8 cellular contexts compared by ENCODE assay signal in the genomic region with DNA sequence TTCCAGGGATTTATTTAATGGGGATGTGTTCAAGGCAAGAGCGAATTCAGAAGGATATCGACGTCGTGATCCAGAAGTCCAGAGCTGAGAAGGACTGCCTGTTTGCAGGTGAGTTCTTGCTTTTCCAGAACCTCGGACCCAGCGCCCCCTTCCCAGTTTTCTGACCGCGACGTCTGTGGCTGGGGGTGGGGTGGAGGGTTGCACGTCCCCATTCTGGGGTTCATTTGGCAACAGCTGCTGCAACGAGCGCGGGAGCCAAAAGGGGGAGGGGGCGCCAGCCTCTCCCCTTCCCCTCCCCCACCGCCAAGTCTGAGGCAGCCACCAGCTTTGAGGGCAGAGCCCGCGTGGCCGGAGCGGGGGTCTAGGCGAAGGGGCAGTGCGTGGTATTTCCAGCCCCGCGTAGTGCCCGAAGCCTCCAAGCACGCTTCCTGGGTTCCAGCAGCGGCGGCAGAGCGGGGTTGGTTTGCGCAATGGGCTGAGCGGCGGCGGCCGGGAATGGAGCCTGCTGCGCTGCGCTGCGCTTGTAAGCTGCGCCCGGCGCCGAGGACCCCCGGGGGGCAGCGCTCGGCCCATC. TPM values are rescaled to one million over a fixed set of nuclear protein-coding genes. Genes with fewer than 3 reads are reported as not detected.
DNase-seq lines count a peak whose midpoint lies in the region; ATAC-seq, FAIRE-seq and TF ChIP-seq lines count a peak whose summit lies in the region.

No MANE protein-coding gene starts in this region.

- no peaks in the 10 kb centered on the region for H3K27me3 ChIP-seq in parathyroid adenoma (ENCODE audit: control insufficient read depth, insufficient read depth, low read length)

- peak overlapping the region; percentile 89 for H2AFZ ChIP-seq in parathyroid adenoma

- intact Hi-C loops in Right ventricle myocardium superior (cut with DNase I): no loop called here

- peak overlapping the region; percentile 75 for H3K4me3 ChIP-seq in A549
- peak overlapping the region; percentile 89 for H3K4me3 ChIP-seq in parathyroid adenoma (ENCODE audit: low read depth, low read length)

- no peaks in the 10 kb centered on the region for H3K9me3 Mint-ChIP-seq in activated naive CD4-positive, alpha-beta T cell treated with anti-CD3 and anti-CD28 coated beads, Interleukin-2, amount 10 ng/mL, durations not matched to agents 7 days and 5 days

- TF ChIP-seq CTCF in A549 (IDR thresholded peaks at IDR 0.05) (no peak), parathyroid adenoma (IDR thresholded peaks at IDR 0.05) (no peak)

- TF ChIP-seq EP300 in A549 (IDR thresholded peaks at IDR 0.05): no peak

- H3K36me3 ChIP-seq in parathyroid adenoma (ENCODE audit: control insufficient read depth, insufficient read depth, low read length): no peaks in the 10 kb centered on the region

- H3K27ac Mint-ChIP-seq in activated naive CD4-positive, alpha-beta T cell treated with anti-CD3 and anti-CD28 coated beads, Interleukin-2, amount 10 ng/mL, durations not matched to agents 7 days and 5 days: peak overlapping the region; percentile 98

- H3K27ac ChIP-seq in A549 (peak overlapping the region; percentile 44 to 69; a peak in 5 of 6 replicates), parathyroid adenoma (peak overlapping the region; percentile 81)

- H3K4me2 ChIP-seq in A549 (peak overlapping the region; percentile 100), parathyroid adenoma (ENCODE audit: low read length) (peak overlapping the region; percentile 94)

- peaks cover 11% of the 10 kb centered on the region for H3K79me2 ChIP-seq in parathyroid adenoma

- H3K4me1 ChIP-seq in A549: no peaks in the 10 kb centered on the region
- peaks cover 9% of the 10 kb centered on the region for H3K4me1 ChIP-seq in parathyroid adenoma

- H3K9ac ChIP-seq in parathyroid adenoma: peak overlapping the region; percentile 74

- 3% methylated on average over 18 of the region's 43 CpGs for WGBS in A549 (ENCODE audit: missing lambda C conversion rate)

- no peak for TF ChIP-seq RAD21 in A549 (conservative IDR thresholded peaks at IDR 0.05 in 1 of 2, IDR thresholded peaks at IDR 0.05 in 1 of 2)

- H3K4me3 Mint-ChIP-seq in activated naive CD4-positive, alpha-beta T cell treated with anti-CD3 and anti-CD28 coated beads, Interleukin-2, amount 10 ng/mL, durations not matched to agents 7 days and 5 days: peak overlapping the region; percentile 87

- peaks cover 53% of the 10 kb centered on the region for H3K4me1 Mint-ChIP-seq in activated naive CD4-positive, alpha-beta T cell treated with anti-CD3 and anti-CD28 coated beads, Interleukin-2, amount 10 ng/mL, durations not matched to agents 7 days and 5 days

- TF ChIP-seq POLR2A in A549 (IDR thresholded peaks at IDR 0.05; ENCODE audit: low read length): no peak

- FAIRE-seq in A549 (lab: Jason Lieb, UNC): no peak

- CTCF ChIA-PET in A549 (lab: Yijun Ruan, JAX): no interaction called here
- CTCF ChIA-PET in activated naive CD4-positive, alpha-beta T cell treated with anti-CD3 and anti-CD28 coated beads, Interleukin-2, amount 10 ng/mL, durations not matched to agents 7 days and 5 days (lab: Charles Lee): interaction anchor here (1.0 to 2.1 kb wide), 3 partner anchors 75 to 222 kb away, joined by 3 to 4 read pairs (median 4); no protein-coding TSS in a partner anchor

- DNase-seq in A549 (ENCODE audit: low read depth in 1 of 2, low spot score in 1 of 2) (peak in 1 of 2 experiments; percentile 23), NCI-H226 (peak; percentile 12), Right ventricle myocardium superior (peak; percentile 82), NCI-H510A treated with DMSO at 0.1 percent for 48 hours (lab: John Stamatoyannopoulos, UW) (no peak)
- DNase-seq in activated naive CD4-positive, alpha-beta T cell treated with anti-CD3 and anti-CD28 coated beads, Interleukin-2, amount 10 ng/mL, durations not matched to agents 7 days and 5 days: peak; percentile 64

- POLR2A ChIA-PET in A549 (lab: Yijun Ruan, JAX): no interaction called here

- H3K9me3 ChIP-seq in A549: no peaks in the 10 kb centered on the region
- H3K9me3 ChIP-seq in parathyroid adenoma (ENCODE audit: control insufficient read depth, low read length): no peaks in the 10 kb centered on the region

- ATAC-seq in A549 (peak; percentile 58 to 86; a peak in 4 of 6 replicates), GM18502 (IDR thresholded peaks at IDR 0.05; ENCODE audit: poor library complexity, unreplicated experiment) (peak; percentile 59), HG02943 (IDR thresholded peaks at IDR 0.05; ENCODE audit: low read depth, unreplicated experiment) (peak; percentile 40), Right ventricle myocardium superior (ENCODE audit: poor library complexity) (peak; percentile 94)

- peaks cover 24% of the 10 kb centered on the region for H3K36me3 Mint-ChIP-seq in activated naive CD4-positive, alpha-beta T cell treated with anti-CD3 and anti-CD28 coated beads, Interleukin-2, amount 10 ng/mL, durations not matched to agents 7 days and 5 days

- no peaks in the 10 kb centered on the region for H3K27me3 Mint-ChIP-seq in activated naive CD4-positive, alpha-beta T cell treated with anti-CD3 and anti-CD28 coated beads, Interleukin-2, amount 10 ng/mL, durations not matched to agents 7 days and 5 days

TF ChIP-seq in A549, 52 proteins besides CTCF, POLR2A, EP300 and RAD21:
- TF ChIP-seq JUNB (IDR thresholded peaks at IDR 0.05): no peak
- no peak for TF ChIP-seq GATA3 (IDR thresholded peaks at IDR 0.05; ENCODE audit: borderline replicate concordance)
- peak; percentile 72 to 82; a peak in 3 of 4 replicates for TF ChIP-seq CEBPB (IDR thresholded peaks at IDR 0.05)
- TF ChIP-seq ZNF302 (CRISPR knock-in tag; IDR thresholded peaks at IDR 0.05): no peak
- TF ChIP-seq, protein P1, sequence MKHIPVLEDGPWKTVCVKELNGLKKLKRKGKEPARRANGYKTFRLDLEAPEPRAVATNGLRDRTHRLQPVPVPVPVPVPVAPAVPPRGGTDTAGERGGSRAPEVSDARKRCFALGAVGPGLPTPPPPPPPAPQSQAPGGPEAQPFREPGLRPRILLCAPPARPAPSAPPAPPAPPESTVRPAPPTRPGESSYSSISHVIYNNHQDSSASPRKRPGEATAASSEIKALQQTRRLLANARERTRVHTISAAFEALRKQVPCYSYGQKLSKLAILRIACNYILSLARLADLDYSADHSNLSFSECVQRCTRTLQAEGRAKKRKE (CRISPR knock-in tag; IDR thresholded peaks at IDR 0.05; ENCODE audit: low read depth): no peak
- no peak for TF ChIP-seq NR3C1 (IDR thresholded peaks at IDR 0.05)
- TF ChIP-seq HEYL (CRISPR knock-in tag; IDR thresholded peaks at IDR 0.05): no peak
- no peak for TF ChIP-seq CHD4 (IDR thresholded peaks at IDR 0.05; ENCODE audit: borderline replicate concordance)
- TF ChIP-seq TFCP2L1 (CRISPR knock-in tag; IDR thresholded peaks at IDR 0.05): no peak
- TF ChIP-seq, protein P2, sequence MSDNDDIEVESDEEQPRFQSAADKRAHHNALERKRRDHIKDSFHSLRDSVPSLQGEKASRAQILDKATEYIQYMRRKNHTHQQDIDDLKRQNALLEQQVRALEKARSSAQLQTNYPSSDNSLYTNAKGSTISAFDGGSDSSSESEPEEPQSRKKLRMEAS (IDR thresholded peaks at IDR 0.05): 0 out of 2 replicates have a peak, but pooled peaks have one; percentile 37
- no peak for TF ChIP-seq RFX5 (IDR thresholded peaks at IDR 0.05)
- no peak for TF ChIP-seq NPAS2 (CRISPR knock-in tag; IDR thresholded peaks at IDR 0.05; ENCODE audit: borderline replicate concordance)
- no peak for TF ChIP-seq POLR2AphosphoS2 (conservative IDR thresholded peaks at IDR 0.05; ENCODE audit: low read length)
- no peak for TF ChIP-seq CBX2 (IDR thresholded peaks at IDR 0.05; ENCODE audit: borderline replicate concordance, low read depth)
- no peak for TF ChIP-seq HOXB5 (CRISPR knock-in tag; IDR thresholded peaks at IDR 0.05)

RNA-seq across cellular contexts. Expression of a gene that starts 0.7 kb away (rescaled TPM):
- polyA plus RNA-seq in A549 (2011; rRNA removed) (0.36 and 0.48 TPM in 2 replicates), A549 (2017; fragmentation: RNase III; extraction: RNeasy Plus Mini Kit Qiagen cat#74134 plus additional on column Dnase treatment) (0.01 to 0.11 TPM (median 0.04 TPM) in 3 replicates)
- 0.03 and 0.05 TPM in 2 replicates for polyA plus RNA-seq in A549 (2012; cell fraction: cytosol; rRNA removed)
- 0.05 TPM in 2 replicates for polyA plus RNA-seq in A549 (2012; cell fraction: nucleus; rRNA removed)
- 0.70 and 1.8 TPM in 2 replicates for polyA minus RNA-seq in A549 (2011; rRNA and poly(A)+ RNA removed)
- total RNA-seq in Right ventricle myocardium superior: 5.2 TPM

Comparison
In these comparisons a context has a peak if more than half of its experiments do, and no peak if none do; other contexts are left out.
1. ATAC-seq: peak in every context shown above with its lines; median percentile 94 in Right ventricle myocardium superior; 72 in A549; 59 in GM18502; 40 in HG02943.